Comparison of ENCODE assay signal across 1 cellular context in the genomic region with DNA sequence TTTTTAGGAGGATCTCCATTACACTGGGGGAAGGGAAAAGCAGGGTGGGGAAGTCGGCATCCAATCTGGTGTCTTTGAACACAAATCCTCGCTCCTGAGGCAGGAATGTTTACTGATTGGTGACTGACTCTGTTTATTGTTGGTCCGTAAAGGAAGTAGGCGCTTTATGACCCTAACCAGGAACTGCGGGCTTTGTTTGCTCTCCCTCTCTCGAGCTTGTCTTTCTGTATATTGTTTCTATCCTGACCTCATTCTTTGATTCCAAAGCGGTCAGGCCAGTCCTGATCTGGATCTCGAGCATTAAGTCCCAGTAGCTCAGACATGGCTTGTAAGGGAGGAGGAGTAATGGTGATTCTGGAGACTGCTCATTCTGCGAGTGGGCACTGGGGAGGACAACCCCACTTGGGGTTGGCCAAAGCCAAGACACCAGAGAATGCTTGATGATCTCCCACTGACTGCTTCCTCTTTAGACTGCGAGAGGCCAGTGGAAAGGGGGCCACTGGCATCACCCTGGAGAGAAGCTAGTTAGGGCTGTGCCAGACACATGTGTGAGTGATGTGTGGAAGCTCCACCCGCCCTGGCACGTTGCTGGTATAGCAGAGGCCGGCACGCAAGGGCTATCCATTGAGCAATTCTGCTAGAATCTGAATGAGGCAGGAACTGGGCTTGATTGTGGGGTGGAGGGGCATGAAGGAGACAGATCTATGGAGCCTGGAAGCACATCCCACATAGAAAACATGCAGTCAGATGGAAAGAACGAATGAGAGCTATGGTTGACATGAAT.
TF ChIP-seq lines count a peak whose summit lies in the region.

No MANE protein-coding gene starts in this region.

TF ChIP-seq in HepG2, 621 proteins besides CTCF, POLR2A, EP300 and RAD21 (continued from another document and continues in another):
- TF ChIP-seq DZIP1 (CRISPR knock-in tag; IDR thresholded peaks at IDR 0.05) (no peak), NR2F6 (IDR thresholded peaks at IDR 0.05) (no peak), NR2F6 (CRISPR knock-in tag; IDR thresholded peaks at IDR 0.05) (no peak), ZNF589 (CRISPR knock-in tag; conservative IDR thresholded peaks at IDR 0.05) (no peak), ZNF615 (CRISPR knock-in tag; IDR thresholded peaks at IDR 0.05; ENCODE audit: borderline replicate concordance) (no peak), GABPA (IDR thresholded peaks at IDR 0.05; ENCODE audit: low read depth, low read length) (no peak), GABPA (CRISPR knock-in tag; IDR thresholded peaks at IDR 0.05; ENCODE audit: low read depth) (0 out of 2 replicates have a peak, but pooled peaks have one; percentile 19), ASH2L (IDR thresholded peaks at IDR 0.05; ENCODE audit: insufficient read length, low read depth, low read length) (no peak), ZNF33A (CRISPR knock-in tag; IDR thresholded peaks at IDR 0.05; ENCODE audit: borderline replicate concordance) (no peak), NR2F1 (CRISPR knock-in tag; IDR thresholded peaks at IDR 0.05) (no peak), ZHX2 (IDR thresholded peaks at IDR 0.05; ENCODE audit: low read depth) (no peak), ZHX2 (CRISPR knock-in tag; IDR thresholded peaks at IDR 0.05; ENCODE audit: borderline replicate concordance) (no peak), ZNF326 (CRISPR knock-in tag; IDR thresholded peaks at IDR 0.05; ENCODE audit: borderline replicate concordance) (no peak), ATF7 (IDR thresholded peaks at IDR 0.05) (no peak), ATF7 (CRISPR knock-in tag; IDR thresholded peaks at IDR 0.05) (no peak), PPARG (CRISPR knock-in tag; conservative IDR thresholded peaks at IDR 0.05) (no peak), SOX6 (IDR thresholded peaks at IDR 0.05) (no peak), SOX6 (CRISPR knock-in tag; IDR thresholded peaks at IDR 0.05) (0 out of 2 replicates have a peak, but pooled peaks have one; percentile 23), ELF3 (CRISPR knock-in tag; IDR thresholded peaks at IDR 0.05) (no peak), U2AF1 (optimal IDR thresholded peaks at IDR 0.05; ENCODE audit: low read depth, low read length) (no peak), TRIM24 (CRISPR knock-in tag; IDR thresholded peaks at IDR 0.05) (0 out of 2 replicates have a peak, but pooled peaks have one; percentile 31), GABPB1 (CRISPR knock-in tag; IDR thresholded peaks at IDR 0.05) (peak; percentile 26; the same call in 1 of the 2 replicates), CBFB (CRISPR knock-in tag; IDR thresholded peaks at IDR 0.05) (no peak), SP1 (IDR thresholded peaks at IDR 0.05) (no peak), SP1 (CRISPR knock-in tag; IDR thresholded peaks at IDR 0.05) (no peak), ZNF136 (CRISPR knock-in tag; IDR thresholded peaks at IDR 0.05; ENCODE audit: low read depth) (no peak), ZNF710 (CRISPR knock-in tag; IDR thresholded peaks at IDR 0.05; ENCODE audit: borderline replicate concordance) (peak; percentile 24; the same call in 1 of the 2 replicates), RAD51 (IDR thresholded peaks at IDR 0.05; ENCODE audit: borderline replicate concordance) (no peak), NFIC (IDR thresholded peaks at IDR 0.05; ENCODE audit: low read length) (no peak), ZNF776 (CRISPR knock-in tag; IDR thresholded peaks at IDR 0.05) (no peak), DRAP1 (CRISPR knock-in tag; IDR thresholded peaks at IDR 0.05) (no peak), ZNF263 (CRISPR knock-in tag; IDR thresholded peaks at IDR 0.05) (peak; percentile 30; the same call in 1 of the 2 replicates), SNAPC4 (CRISPR knock-in tag; IDR thresholded peaks at IDR 0.05) (no peak)
- TF ChIP-seq, protein P1, sequence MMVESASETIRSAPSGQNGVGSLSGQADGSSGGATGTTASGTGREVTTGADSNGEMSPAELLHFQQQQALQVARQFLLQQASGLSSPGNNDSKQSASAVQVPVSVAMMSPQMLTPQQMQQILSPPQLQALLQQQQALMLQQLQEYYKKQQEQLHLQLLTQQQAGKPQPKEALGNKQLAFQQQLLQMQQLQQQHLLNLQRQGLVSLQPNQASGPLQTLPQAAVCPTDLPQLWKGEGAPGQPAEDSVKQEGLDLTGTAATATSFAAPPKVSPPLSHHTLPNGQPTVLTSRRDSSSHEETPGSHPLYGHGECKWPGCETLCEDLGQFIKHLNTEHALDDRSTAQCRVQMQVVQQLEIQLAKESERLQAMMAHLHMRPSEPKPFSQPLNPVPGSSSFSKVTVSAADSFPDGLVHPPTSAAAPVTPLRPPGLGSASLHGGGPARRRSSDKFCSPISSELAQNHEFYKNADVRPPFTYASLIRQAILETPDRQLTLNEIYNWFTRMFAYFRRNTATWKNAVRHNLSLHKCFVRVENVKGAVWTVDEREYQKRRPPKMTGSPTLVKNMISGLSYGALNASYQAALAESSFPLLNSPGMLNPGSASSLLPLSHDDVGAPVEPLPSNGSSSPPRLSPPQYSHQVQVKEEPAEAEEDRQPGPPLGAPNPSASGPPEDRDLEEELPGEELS (CRISPR knock-in tag; IDR thresholded peaks at IDR 0.05) = no peak
- TF ChIP-seq, protein P2, sequence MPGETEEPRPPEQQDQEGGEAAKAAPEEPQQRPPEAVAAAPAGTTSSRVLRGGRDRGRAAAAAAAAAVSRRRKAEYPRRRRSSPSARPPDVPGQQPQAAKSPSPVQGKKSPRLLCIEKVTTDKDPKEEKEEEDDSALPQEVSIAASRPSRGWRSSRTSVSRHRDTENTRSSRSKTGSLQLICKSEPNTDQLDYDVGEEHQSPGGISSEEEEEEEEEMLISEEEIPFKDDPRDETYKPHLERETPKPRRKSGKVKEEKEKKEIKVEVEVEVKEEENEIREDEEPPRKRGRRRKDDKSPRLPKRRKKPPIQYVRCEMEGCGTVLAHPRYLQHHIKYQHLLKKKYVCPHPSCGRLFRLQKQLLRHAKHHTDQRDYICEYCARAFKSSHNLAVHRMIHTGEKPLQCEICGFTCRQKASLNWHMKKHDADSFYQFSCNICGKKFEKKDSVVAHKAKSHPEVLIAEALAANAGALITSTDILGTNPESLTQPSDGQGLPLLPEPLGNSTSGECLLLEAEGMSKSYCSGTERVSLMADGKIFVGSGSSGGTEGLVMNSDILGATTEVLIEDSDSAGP (CRISPR knock-in tag; IDR thresholded peaks at IDR 0.05; ENCODE audit: borderline replicate concordance) = no peak
